In the genomic region with DNA sequence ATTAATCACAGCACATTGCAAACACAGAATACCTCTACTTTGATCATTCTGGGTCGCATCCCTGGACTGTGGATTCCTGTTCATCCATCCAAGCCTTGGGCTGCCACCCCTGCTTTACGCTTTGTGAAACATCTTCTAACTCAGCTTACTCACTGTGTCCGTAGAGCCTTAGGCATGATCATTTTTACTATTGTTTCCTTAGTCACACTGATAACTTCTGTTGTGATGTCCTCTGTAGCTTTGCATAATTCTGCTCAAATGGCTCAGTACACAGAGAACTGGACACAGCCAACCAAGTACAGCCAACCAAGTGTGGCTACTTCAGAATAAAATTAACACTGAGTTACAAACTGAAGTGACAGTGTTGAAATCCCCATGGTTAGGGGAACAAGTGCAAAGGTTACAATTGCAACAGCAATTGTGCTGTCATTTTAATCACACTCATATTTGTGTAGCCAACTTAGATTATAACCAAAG, we compare ENCODE assay signal across 33 cellular contexts. TPM values are rescaled to one million over a fixed set of nuclear protein-coding genes. Genes with fewer than 3 reads are reported as not detected.
DNase-seq lines count a peak whose midpoint lies in the region; ATAC-seq, FAIRE-seq and TF ChIP-seq lines count a peak whose summit lies in the region.
"Had no signal": no experiment of that assay in that cellular context is flagged by ENCODE, and none has a peak within 500 bp of the region (broad histone marks: within the 10 kb centered on the region; RNA-seq: fewer than 3 reads in every experiment).

No MANE protein-coding gene starts in this region.

- H3K27ac ChIP-seq in PC-3 (ENCODE audit: low read length), result peak overlapping the region; percentile 93
- H3K27ac ChIP-seq in epithelial cell of prostate, result peak overlapping the region; percentile 66
- peak overlapping the region; percentile 88 to 95 for H3K27ac ChIP-seq in liver (ENCODE audit: low read depth in 1 of 2, low read length in 2 of 2)
- H3K27ac ChIP-seq: A549, brain microvascular endothelial cell, gastrocnemius medialis, left lung, neural progenitor cell, stomach, vagina had no signal

- no peaks in the 10 kb centered on the region for H3K9me2 ChIP-seq in PC-3 (replicated peaks; ENCODE audit: low read length)
- H3K9me2 ChIP-seq: SK-N-SH had no signal

- H3F3A ChIP-seq in PC-3 (ENCODE audit: low read length, unreplicated experiment), result peaks cover 8% of the 10 kb centered on the region

- no peaks in the 10 kb centered on the region for H3K79me2 ChIP-seq in PC-3 (ENCODE audit: low read length)

- peaks cover 58% of the 10 kb centered on the region for H3K4me1 ChIP-seq in PC-3 (ENCODE audit: insufficient read depth, low read length)
- peaks cover 6 to 27% (median 16%) of the 10 kb centered on the region in 4 donors for H3K4me1 ChIP-seq in liver (ENCODE audit: control insufficient read depth in 4 of 4, insufficient read depth in 4 of 4, low read length in 3 of 4)
- H3K4me1 ChIP-seq: neural progenitor cell, vagina had no signal

- peak overlapping the region; percentile 44 for H3K4me2 ChIP-seq in PC-3 (ENCODE audit: low read length)
- H3K4me2 ChIP-seq: A549, neural progenitor cell had no signal

- TF ChIP-seq RAD21 in liver (IDR thresholded peaks at IDR 0.05), result peak; percentile 51 to 58

- peak; percentile 40 for ATAC-seq in PC-3
- ATAC-seq: A549; activated CD4-positive, CD25-positive, alpha-beta regulatory T cell treated with anti-CD3 and anti-CD28 coated beads, Interleukin-2, amount 50 U/mL, for 24 hours; gastrocnemius medialis; left lung; right cardiac atrium; Right ventricle myocardium inferior had no signal

- H3K9me3 ChIP-seq in PC-3 (ENCODE audit: low read length), result no peaks in the 10 kb centered on the region
- no peaks in the 10 kb centered on the region for H3K9me3 ChIP-seq in liver (ENCODE audit: control insufficient read depth in 4 of 4, low read length in 3 of 4)
- H3K9me3 ChIP-seq: gastrocnemius medialis, left lung, SK-N-SH, stomach, vagina had no signal

- no TSS peak for BruUV-seq in PC-3 (replicated peaks; lab: Mats Ljungman, UMichigan)

- TF ChIP-seq CTCF in PC-3 (conservative IDR thresholded peaks at IDR 0.05; ENCODE audit: low read depth, low read length) (no peak), liver (IDR thresholded peaks at IDR 0.05; ENCODE audit: low read depth, low read length, missing input control) (no peak)

- H4K20me1 ChIP-seq in PC-3 (ENCODE audit: low read length), result no peaks in the 10 kb centered on the region

- WGBS in liver, result 41% methylated on average over 3 of the region's 3 CpGs

- no peak overlapping the region for H3K4me3 ChIP-seq in PC-3 (ENCODE audit: low read length)
- no peak overlapping the region for H3K4me3 ChIP-seq in liver (ENCODE audit: low read depth in 1 of 3, low read length in 3 of 3)
- H3K4me3 ChIP-seq: A549, gastrocnemius medialis, left lung, neural progenitor cell, stomach, vagina had no signal

- no peaks in the 10 kb centered on the region for H3K27me3 ChIP-seq in PC-3 (ENCODE audit: low read length)
- no peaks in the 10 kb centered on the region for H3K27me3 ChIP-seq in liver (ENCODE audit: control insufficient read depth in 4 of 4, insufficient read depth in 4 of 4, low read length in 3 of 4)
- H3K27me3 ChIP-seq: brain microvascular endothelial cell, vagina had no signal

- CTCF ChIA-PET in PC-3 (lab: Charles Lee), result no interaction called here

- H2AFZ ChIP-seq in PC-3 (ENCODE audit: low read length), result no peak overlapping the region
- H2AFZ ChIP-seq: neural progenitor cell had no signal

- DNase-seq in Caki2 (ENCODE audit: low read depth), result peak; percentile 66
- peak; percentile 79 for DNase-seq in PC-3
- DNase-seq in epithelial cell of prostate (ENCODE audit: low read depth, low spot score), result no peak
- no peak for DNase-seq in Kasumi-1 (lab: John Stamatoyannopoulos, UW)
- DNase-seq in GM12891 (ENCODE audit: insufficient read length, low spot score), result no peak
- DNase-seq in HK-2 (ENCODE audit: unreplicated experiment), result no peak
- DNase-seq in activated gamma-delta T cell (lab: John Stamatoyannopoulos, UW), result no peak
- DNase-seq: activated CD4-positive, alpha-beta T cell treated with anti-CD3 and anti-CD28 coated beads, Interleukin-2, amount 50 U/mL, for 48 hours; activated CD8-positive, alpha-beta memory T cell treated with anti-CD3 and anti-CD28 coated beads, Interleukin-2, amount 50 U/mL, for 4 hours; activated naive CD4-positive, alpha-beta T cell treated with anti-CD3 and anti-CD28 coated beads, Interleukin-2, amount 50 U/mL, for 16 hours; brain microvascular endothelial cell; cerebellar nuclear complex; dermis blood vessel endothelial cell; endodermal cell; gastrocnemius medialis; KG1; left lung; MM.1S; NCI-H1417 treated with DMSO at 0.1 percent for 48 hours; NCI-H2081 treated with DMSO at 0.1 percent for 48 hours; NCI-H345; posterior cingulate gyrus; right cardiac atrium; SK-N-SH; stomach had no signal

- intact Hi-C loops in PC-3 (cut with micrococcal nuclease), result loop anchor here (2.0 kb wide), 1 partner anchor 35 kb away; no protein-coding TSS in a partner anchor

- H3K9ac ChIP-seq in PC-3 (ENCODE audit: low read length) (no peak overlapping the region), liver (ENCODE audit: low read depth in 1 of 2, low read length in 2 of 2) (no peak overlapping the region)
- H3K9ac ChIP-seq: neural progenitor cell had no signal

- in situ Hi-C loops in Caki2 (cut with HindIII; ENCODE audit: low pct_unique_long_range_greater_than_20kb, low sequenced_read_pairs), result no loop called here

- TF ChIP-seq POLR2A in GM12891 (IDR thresholded peaks at IDR 0.05; ENCODE audit: low read depth, low read length), result no peak

- no peak for FAIRE-seq in GM12891 (lab: Jason Lieb, UNC)
- FAIRE-seq: A549, D721Med, TTC549 had no signal

- POLR2A ChIA-PET in PC-3 (lab: Charles Lee; ENCODE audit: unreplicated experiment), result interaction anchor here (0.7 kb wide), 1 partner anchor 18 kb away, joined by 7 read pairs; no protein-coding TSS in a partner anchor

- H3K36me3 ChIP-seq in PC-3 (ENCODE audit: low read depth, low read length), result peaks cover 6% of the 10 kb centered on the region; the same call in 1 of the 2 replicates
- H3K36me3 ChIP-seq in liver (ENCODE audit: control insufficient read depth in 4 of 4, insufficient read depth in 3 of 4, low read depth in 1 of 4, low read length in 3 of 4), result no peaks in the 10 kb centered on the region
- H3K36me3 ChIP-seq: brain microvascular endothelial cell, gastrocnemius medialis, left lung, neural progenitor cell, stomach, vagina had no signal

TF ChIP-seq in liver, 16 proteins besides CTCF, POLR2A, EP300 and RAD21 (continues in another document):
- TF ChIP-seq, protein P1, sequence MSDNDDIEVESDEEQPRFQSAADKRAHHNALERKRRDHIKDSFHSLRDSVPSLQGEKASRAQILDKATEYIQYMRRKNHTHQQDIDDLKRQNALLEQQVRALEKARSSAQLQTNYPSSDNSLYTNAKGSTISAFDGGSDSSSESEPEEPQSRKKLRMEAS (IDR thresholded peaks at IDR 0.05), result peak; percentile 61
- TF ChIP-seq YY1 (IDR thresholded peaks at IDR 0.05), result peak; percentile 74
- TF ChIP-seq JUND (IDR thresholded peaks at IDR 0.05), result peak; percentile 44 to 86
- TF ChIP-seq EGR1 (IDR thresholded peaks at IDR 0.05; ENCODE audit: low read depth in 2 of 2), result peak in 1 of 2 donors; percentile 54
- TF ChIP-seq FOXA2 (IDR thresholded peaks at IDR 0.05), result peak; percentile 93
- peak; percentile 79 for TF ChIP-seq TAF1 (conservative IDR thresholded peaks at IDR 0.05)
- no peak for TF ChIP-seq NR2F2 (IDR thresholded peaks at IDR 0.05)
- peak; percentile 92 for TF ChIP-seq SP1 (IDR thresholded peaks at IDR 0.05)

TF ChIP-seq in GM12891, 5 proteins besides CTCF, POLR2A, EP300 and RAD21:
- TF ChIP-seq PAX5 (IDR thresholded peaks at IDR 0.05; ENCODE audit: insufficient read depth, low read length, severe bottlenecking) (no peak), SPI1 (IDR thresholded peaks at IDR 0.05; ENCODE audit: low read depth, low read length) (no peak), POU2F2 (IDR thresholded peaks at IDR 0.05; ENCODE audit: low read depth, low read length) (no peak), POLR2AphosphoS5 (IDR thresholded peaks at IDR 0.05; ENCODE audit: low read depth, low read length) (no peak), TAF1 (IDR thresholded peaks at IDR 0.05; ENCODE audit: low read depth, low read length) (no peak)

RNA-seq across cellular contexts. Expression of a gene that starts 8.6 kb away (rescaled TPM):
- 173 and 219 TPM in 2 replicates for total RNA-seq in Caki2 (2014; rRNA removed; shearing (Covaris generic); ENCODE audit: low replicate concordance)
- total RNA-seq in PC-3 (2014; rRNA removed) (178 and 198 TPM in 2 replicates), liver (10 to 100 TPM; 49.3 to 50.0 TPM)
- polyA plus RNA-seq in liver, result 100 to 1,000 TPM; 104 to 114 TPM
- 221 TPM for polyA plus RNA-seq in GM12891 (2012; ENCODE audit: low read depth, missing spikeins)

Comparison
In these comparisons a context has a peak if more than half of its experiments do, and no peak if none do; other contexts are left out.
1. DNase-seq: peak in Caki2 (single experiment) and PC-3 (single experiment); none in epithelial cell of prostate (single experiment), Kasumi-1 (0 of 2), GM12891 (single experiment), HK-2 (single experiment) and activated gamma-delta T cell (single experiment).
2. Peak in every context shown above with its lines, with median percentiles within 50 percentile points of each other: H3K27ac ChIP-seq.